8 cellular contexts compared by ENCODE assay signal in the genomic region with DNA sequence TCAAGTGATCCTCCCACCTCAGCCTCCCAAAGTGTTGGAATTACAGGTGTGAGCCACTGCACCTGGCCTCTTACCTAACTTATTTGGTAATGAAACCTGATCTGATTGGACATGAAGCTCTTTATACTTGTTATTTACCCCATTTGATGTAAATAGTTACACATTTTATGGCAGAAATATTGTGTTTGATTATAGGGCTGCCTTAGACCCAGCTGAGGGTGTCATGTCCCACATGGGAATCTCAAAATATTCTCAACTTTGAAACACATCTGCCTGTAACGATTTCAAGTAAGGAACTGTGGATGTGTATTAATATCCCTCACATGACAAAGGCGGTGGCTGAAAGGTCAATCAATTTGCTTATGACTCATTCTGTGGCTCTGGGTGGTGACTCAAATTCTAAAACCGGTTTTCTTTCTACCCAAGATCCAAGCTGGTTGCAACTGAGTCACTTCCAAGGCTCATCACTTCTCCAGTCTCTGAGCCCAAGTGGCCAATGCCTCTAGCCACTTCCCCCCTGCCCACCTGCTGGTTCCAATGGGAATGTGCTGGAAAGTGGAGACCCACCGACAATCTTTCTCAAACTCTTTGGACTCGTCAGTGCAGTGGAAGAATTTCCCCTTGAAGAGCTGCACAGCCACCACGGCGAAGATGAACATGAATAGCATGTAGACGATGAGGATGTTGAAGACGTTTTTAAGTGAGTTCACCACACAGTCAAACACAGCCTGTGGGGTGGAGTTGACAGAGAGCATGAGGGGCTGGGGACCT.
DNase-seq lines count a peak whose midpoint lies in the region; ATAC-seq and TF ChIP-seq lines count a peak whose summit lies in the region.

No MANE protein-coding gene starts in this region.

- H3K4me3 ChIP-seq in DOHH2 (ENCODE audit: low read length), result no peak overlapping the region
- no peak overlapping the region for H3K4me3 ChIP-seq in adrenal gland
- no peak overlapping the region for H3K4me3 ChIP-seq in CD8-positive, alpha-beta T cell (ENCODE audit: low read depth, low read length)
- no peak overlapping the region for H3K4me3 ChIP-seq in coronary artery

- no peaks in the 10 kb centered on the region for H3K36me3 ChIP-seq in DOHH2 (ENCODE audit: control insufficient read depth, low read length)
- no peaks in the 10 kb centered on the region for H3K36me3 ChIP-seq in adrenal gland (replicated peaks in 1 of 2)
- no peaks in the 10 kb centered on the region for H3K36me3 ChIP-seq in CD8-positive, alpha-beta T cell (ENCODE audit: insufficient read depth, low read length)

- H3K4me3 Mint-ChIP-seq in osteocyte (ENCODE audit: unreplicated experiment), result no peak overlapping the region
- no peak overlapping the region for H3K4me3 Mint-ChIP-seq in CD8-positive, alpha-beta T cell

- peaks cover 34% of the 10 kb centered on the region for H3K27me3 Mint-ChIP-seq in osteocyte (ENCODE audit: unreplicated experiment)
- peaks cover 21% of the 10 kb centered on the region for H3K27me3 Mint-ChIP-seq in CD8-positive, alpha-beta T cell (ENCODE audit: low read depth)

- H3K9me3 Mint-ChIP-seq in osteocyte (ENCODE audit: unreplicated experiment), result no peaks in the 10 kb centered on the region
- H3K9me3 Mint-ChIP-seq in CD8-positive, alpha-beta T cell, result no peaks in the 10 kb centered on the region

- H3K4me1 Mint-ChIP-seq in osteocyte (ENCODE audit: unreplicated experiment), result peaks cover 8% of the 10 kb centered on the region
- H3K4me1 Mint-ChIP-seq in CD8-positive, alpha-beta T cell (ENCODE audit: low read depth), result no peaks in the 10 kb centered on the region

- H3K4me2 ChIP-seq in DOHH2 (ENCODE audit: low read length), result 0 out of 2 replicates have a peak overlapping the region, but pooled peaks have one; percentile 3

- no peaks in the 10 kb centered on the region for H3K9me2 ChIP-seq in DOHH2 (replicated peaks; ENCODE audit: control insufficient read depth, low read length)

- H3K4me1 ChIP-seq in DOHH2 (ENCODE audit: control insufficient read depth, low read length) (peaks cover 10% of the 10 kb centered on the region), adrenal gland (replicated peaks in 1 of 2) (no peaks in the 10 kb centered on the region)
- no peaks in the 10 kb centered on the region for H3K4me1 ChIP-seq in CD8-positive, alpha-beta T cell (ENCODE audit: insufficient read depth, low read length)

- H3K27ac ChIP-seq in DOHH2 (ENCODE audit: low read depth, low read length) (no peak overlapping the region), adrenal gland (peak overlapping the region in 1 of 5 donors; percentile 45), coronary artery (no peak overlapping the region)
- no peak overlapping the region for H3K27ac ChIP-seq in CD8-positive, alpha-beta T cell (ENCODE audit: low read depth, low read length)

- H3F3A ChIP-seq in DOHH2 (ENCODE audit: control insufficient read depth, insufficient read depth), result no peaks in the 10 kb centered on the region

- intact Hi-C loops in adrenal gland (cut with DNase I), result loop anchor here in 1 of 2 donors (5.0 kb wide), 1 partner anchor 64 kb away; no protein-coding TSS in a partner anchor
- intact Hi-C loops in CD8-positive, alpha-beta T cell (cut with DNase I, micrococcal nuclease), result loop anchor here in 1 of 2 experiments (10.0 kb wide), 1 partner anchor 146 kb away; a partner anchor contains a TSS

- 59 to 65% (median 62%) methylated on average over 9 of the region's 9 CpGs for WGBS in adrenal gland, 4 donors

- peaks cover 14% of the 10 kb centered on the region for H3K27me3 ChIP-seq in DOHH2 (ENCODE audit: control insufficient read depth, low read length)
- no peaks in the 10 kb centered on the region for H3K27me3 ChIP-seq in adrenal gland
- H3K27me3 ChIP-seq in CD8-positive, alpha-beta T cell (ENCODE audit: insufficient read depth, low read length), result no peaks in the 10 kb centered on the region

- peak; percentile 65 for ATAC-seq in GM21576 (IDR thresholded peaks at IDR 0.05; ENCODE audit: unreplicated experiment)
- ATAC-seq in CD8-positive, alpha-beta T cell, result no peak

- TF ChIP-seq CTCF in DOHH2 (IDR thresholded peaks at IDR 0.05; ENCODE audit: low read depth, low read length, poor library complexity, severe bottlenecking), result no peak
- peak in 1 of 6 experiments; percentile 7 for TF ChIP-seq CTCF in adrenal gland (IDR thresholded peaks at IDR 0.05)
- TF ChIP-seq CTCF in osteocyte (IDR thresholded peaks at IDR 0.05), result no peak
- no peak for TF ChIP-seq CTCF in CD8-positive, alpha-beta T cell (IDR thresholded peaks at IDR 0.05)
- no peak for TF ChIP-seq CTCF in coronary artery (IDR thresholded peaks at IDR 0.05)

- no peaks in the 10 kb centered on the region for H4K20me1 ChIP-seq in DOHH2 (ENCODE audit: control insufficient read depth, insufficient read depth, low read depth, low read length)

- DNase-seq in LoVo (ENCODE audit: low spot score), result peak; percentile 89
- peak; percentile 20 to 60 (median 46) for DNase-seq in adrenal gland
- DNase-seq in osteocyte (ENCODE audit: extremely low spot score, unreplicated experiment), result no peak
- DNase-seq in CD8-positive, alpha-beta T cell, result no peak
- no peak for DNase-seq in coronary artery (ENCODE audit: low spot score)
- DNase-seq in NCI-H524 (lab: John Stamatoyannopoulos, UW), result no peak

- no peaks in the 10 kb centered on the region for H3K79me2 ChIP-seq in DOHH2 (ENCODE audit: control insufficient read depth, low read length)

- H3K9me3 ChIP-seq in DOHH2 (ENCODE audit: control insufficient read depth, insufficient read depth, low read length) (peaks cover 3% of the 10 kb centered on the region; the same call in 1 of the 2 replicates), adrenal gland (replicated peaks in 1 of 3) (no peaks in the 10 kb centered on the region)
- no peaks in the 10 kb centered on the region for H3K9me3 ChIP-seq in CD8-positive, alpha-beta T cell (ENCODE audit: low read length)

- CTCF ChIA-PET in CD8-positive, alpha-beta T cell (lab: Charles Lee), result interaction anchor here (0.8 to 4.2 kb wide), 7 partner anchors 10 to 284 kb away, joined by 3 to 20 read pairs (median 4); no protein-coding TSS in a partner anchor

- peak overlapping the region; percentile 73 for H3K27ac Mint-ChIP-seq in osteocyte (ENCODE audit: unreplicated experiment)
- no peak overlapping the region for H3K27ac Mint-ChIP-seq in CD8-positive, alpha-beta T cell

- H3K36me3 Mint-ChIP-seq in osteocyte (ENCODE audit: unreplicated experiment), result peaks cover 2% of the 10 kb centered on the region
- H3K36me3 Mint-ChIP-seq in CD8-positive, alpha-beta T cell, result no peaks in the 10 kb centered on the region

- no peak for TF ChIP-seq POLR2A in adrenal gland (IDR thresholded peaks at IDR 0.05)

- POLR2A ChIA-PET in CD8-positive, alpha-beta T cell (lab: Charles Lee), result interaction anchor here (0.6 kb wide), 1 partner anchor 17 kb away, joined by 3 read pairs; no protein-coding TSS in a partner anchor

Comparison
In these comparisons a context has a peak if more than half of its experiments do, and no peak if none do; other contexts are left out.
1. DNase-seq: peak in LoVo (single experiment) and adrenal gland (7 of 7); none in osteocyte (single experiment), CD8-positive, alpha-beta T cell (0 of 7), coronary artery (single experiment) and NCI-H524 (0 of 2).